29 cellular contexts compared by ENCODE assay signal in the genomic region with DNA sequence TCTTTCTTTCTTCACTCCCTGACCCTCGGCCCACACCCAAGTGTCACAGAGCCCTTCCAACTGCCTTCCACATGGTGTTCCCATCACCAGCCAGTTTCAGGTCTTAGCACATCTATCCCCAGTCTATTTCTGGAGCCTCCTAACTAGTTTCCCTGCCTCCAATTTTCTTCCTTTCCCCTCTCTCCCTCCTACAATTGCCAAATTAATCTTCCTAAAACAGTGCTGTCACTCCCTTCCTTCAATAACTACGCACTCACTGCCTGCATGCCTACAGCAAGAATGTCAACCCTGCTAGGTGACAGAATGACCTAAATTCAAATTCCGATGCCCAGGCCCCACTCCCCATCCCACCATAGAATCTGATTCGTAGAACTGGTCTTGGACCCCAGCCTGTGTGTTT. TPM values are rescaled to one million over a fixed set of nuclear protein-coding genes. Genes with fewer than 3 reads are reported as not detected.
DNase-seq lines count a peak whose midpoint lies in the region; ATAC-seq, FAIRE-seq and TF ChIP-seq lines count a peak whose summit lies in the region.
"Had no signal": no experiment of that assay in that cellular context is flagged by ENCODE, and none has a peak within 500 bp of the region (broad histone marks: within the 10 kb centered on the region; RNA-seq: fewer than 3 reads in every experiment).

No MANE protein-coding gene starts in this region.

- no peak for ATAC-seq in Right ventricle myocardium superior (ENCODE audit: poor library complexity)
- ATAC-seq in GM23338: no peak
- ATAC-seq: GM12878 had no signal

- H3K27ac ChIP-seq in GM23338 (ENCODE audit: low read depth): no peak overlapping the region
- H3K27ac ChIP-seq: BLaER1 had no signal

- H3K36me3 Mint-ChIP-seq in GM23338 (ENCODE audit: low read depth) (no peaks in the 10 kb centered on the region), type B pancreatic cell (no peaks in the 10 kb centered on the region)
- no peaks in the 10 kb centered on the region for H3K36me3 Mint-ChIP-seq in dendritic cell treated with granulocyte-macrophage colony-stimulating factor and Interleukin-4, amounts not matched to agents 40 ng/mL and 50 ng/mL, for 4 days (ENCODE audit: low read depth)
- H3K36me3 Mint-ChIP-seq: CD14-positive monocyte; CD4-positive, alpha-beta memory T cell; CD4-positive, CD25-positive, alpha-beta regulatory T cell; CD8-positive, alpha-beta memory T cell had no signal

- H3K4me1 ChIP-seq in GM23338 (ENCODE audit: insufficient read depth): no peaks in the 10 kb centered on the region; the same call in 1 of the 2 replicates
- H3K4me1 ChIP-seq: BLaER1 had no signal

- FAIRE-seq in urothelium cell line (lab: Jason Lieb, UNC): no peak
- FAIRE-seq: A204.1, GM12878, GM12892, GM18507, GM19239 had no signal

- H2AFZ ChIP-seq in GM23338: peak overlapping the region; percentile 86

- H3K4me3 Mint-ChIP-seq in GM23338: no peak overlapping the region
- H3K4me3 Mint-ChIP-seq in dendritic cell treated with granulocyte-macrophage colony-stimulating factor and Interleukin-4, amounts not matched to agents 40 ng/mL and 50 ng/mL, for 4 days: no peak overlapping the region
- H3K4me3 Mint-ChIP-seq in type B pancreatic cell: peak overlapping the region; percentile 19
- H3K4me3 Mint-ChIP-seq: CD14-positive monocyte; CD4-positive, alpha-beta memory T cell; CD4-positive, CD25-positive, alpha-beta regulatory T cell; CD8-positive, alpha-beta memory T cell had no signal

- no peaks in the 10 kb centered on the region for H3K27me3 ChIP-seq in GM23338 (ENCODE audit: insufficient read depth)
- H3K27me3 ChIP-seq: BE2C, BLaER1 had no signal

- TF ChIP-seq CTCF in GM23338 (conservative IDR thresholded peaks at IDR 0.05; ENCODE audit: low read depth in 2 of 2): no peak
- TF ChIP-seq CTCF in type B pancreatic cell (conservative IDR thresholded peaks at IDR 0.05): no peak

- H3K9me2 ChIP-seq in GM23338 (ENCODE audit: insufficient read depth): peaks cover 3% of the 10 kb centered on the region; the same call in 1 of the 2 replicates

- no peaks in the 10 kb centered on the region for H3K79me2 ChIP-seq in GM23338 (replicated peaks; ENCODE audit: insufficient read depth)

- H3K9me3 Mint-ChIP-seq in GM23338: no peaks in the 10 kb centered on the region
- H3K9me3 Mint-ChIP-seq in dendritic cell treated with granulocyte-macrophage colony-stimulating factor and Interleukin-4, amounts not matched to agents 40 ng/mL and 50 ng/mL, for 4 days: no peaks in the 10 kb centered on the region
- no peaks in the 10 kb centered on the region for H3K9me3 Mint-ChIP-seq in type B pancreatic cell

- H3F3A ChIP-seq in GM23338 (replicated peaks; ENCODE audit: low read depth): no peaks in the 10 kb centered on the region

- DNase-seq in cardiac septum (ENCODE audit: low spot score): peak; percentile 27
- no peak for DNase-seq in Right ventricle myocardium superior
- no peak for DNase-seq in GM23338 (ENCODE audit: low spot score)
- DNase-seq in type B pancreatic cell (ENCODE audit: extremely low spot score, unreplicated experiment): no peak
- DNase-seq in stimulated activated CD4-positive, alpha-beta T cell treated with anti-CD3 and anti-CD28 coated beads, Interleukin-4, amount 100 ng/mL, for 4 hours: no peak
- DNase-seq in urothelium cell line (ENCODE audit: low spot score): no peak
- DNase-seq: 8988T; ACHN; BE2C; C1 segment of cervical spinal cord; CD4-positive, alpha-beta memory T cell; CD4-positive, CD25-positive, alpha-beta regulatory T cell; CD8-positive, alpha-beta memory T cell; COR-L47; DMS 273 treated with DMSO at 0.1 percent for 48 hours; DMS153; DMS53; DMS79; DND-41; EL; GDM1 had no signal

- H3K36me3 ChIP-seq in GM23338 (ENCODE audit: insufficient read depth): no peaks in the 10 kb centered on the region
- H3K36me3 ChIP-seq: BE2C, BLaER1 had no signal

- no peaks in the 10 kb centered on the region for H3K4me1 Mint-ChIP-seq in GM23338
- H3K4me1 Mint-ChIP-seq in dendritic cell treated with granulocyte-macrophage colony-stimulating factor and Interleukin-4, amounts not matched to agents 40 ng/mL and 50 ng/mL, for 4 days (ENCODE audit: low read depth): no peaks in the 10 kb centered on the region
- peaks cover 7% of the 10 kb centered on the region for H3K4me1 Mint-ChIP-seq in type B pancreatic cell (ENCODE audit: unreplicated experiment)
- H3K4me1 Mint-ChIP-seq: CD14-positive monocyte; CD4-positive, alpha-beta memory T cell; CD4-positive, CD25-positive, alpha-beta regulatory T cell; CD8-positive, alpha-beta memory T cell had no signal

- intact Hi-C loops in cardiac septum (cut with DNase I): no loop called here
- intact Hi-C loops in Right ventricle myocardium superior (cut with DNase I): no loop called here
- intact Hi-C loops in dendritic cell treated with granulocyte-macrophage colony-stimulating factor and Interleukin-4, amounts not matched to agents 40 ng/mL and 50 ng/mL, for 4 days (cut with micrococcal nuclease): no loop called here

- H3K27ac Mint-ChIP-seq in GM23338: no peak overlapping the region
- H3K27ac Mint-ChIP-seq in dendritic cell treated with granulocyte-macrophage colony-stimulating factor and Interleukin-4, amounts not matched to agents 40 ng/mL and 50 ng/mL, for 4 days: peak overlapping the region; percentile 3
- H3K27ac Mint-ChIP-seq in type B pancreatic cell: peak overlapping the region; percentile 9

- H3K4me3 ChIP-seq in GM23338: no peak overlapping the region
- H3K4me3 ChIP-seq: BLaER1, GM12878 had no signal

- peaks cover 4% of the 10 kb centered on the region for H3K27me3 Mint-ChIP-seq in GM23338 (ENCODE audit: insufficient read depth, low read depth, poor library complexity)
- no peaks in the 10 kb centered on the region for H3K27me3 Mint-ChIP-seq in dendritic cell treated with granulocyte-macrophage colony-stimulating factor and Interleukin-4, amounts not matched to agents 40 ng/mL and 50 ng/mL, for 4 days
- peaks cover 2% of the 10 kb centered on the region for H3K27me3 Mint-ChIP-seq in type B pancreatic cell

- no peak overlapping the region for H3K4me2 ChIP-seq in GM23338
- H3K4me2 ChIP-seq: BLaER1 had no signal

- H4K20me1 ChIP-seq in GM23338 (replicated peaks; ENCODE audit: insufficient read depth): no peaks in the 10 kb centered on the region
- H4K20me1 ChIP-seq: BLaER1 had no signal

TF ChIP-seq in GM23338, 12 proteins besides CTCF, POLR2A, EP300 and RAD21:
- TF ChIP-seq, protein P1, sequence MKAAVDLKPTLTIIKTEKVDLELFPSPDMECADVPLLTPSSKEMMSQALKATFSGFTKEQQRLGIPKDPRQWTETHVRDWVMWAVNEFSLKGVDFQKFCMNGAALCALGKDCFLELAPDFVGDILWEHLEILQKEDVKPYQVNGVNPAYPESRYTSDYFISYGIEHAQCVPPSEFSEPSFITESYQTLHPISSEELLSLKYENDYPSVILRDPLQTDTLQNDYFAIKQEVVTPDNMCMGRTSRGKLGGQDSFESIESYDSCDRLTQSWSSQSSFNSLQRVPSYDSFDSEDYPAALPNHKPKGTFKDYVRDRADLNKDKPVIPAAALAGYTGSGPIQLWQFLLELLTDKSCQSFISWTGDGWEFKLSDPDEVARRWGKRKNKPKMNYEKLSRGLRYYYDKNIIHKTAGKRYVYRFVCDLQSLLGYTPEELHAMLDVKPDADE (IDR thresholded peaks at IDR 0.05): no peak
- TF ChIP-seq STAT1 (IDR thresholded peaks at IDR 0.05; ENCODE audit: unreplicated experiment) (no peak), ZNF114 (CRISPR knock-in tag; IDR thresholded peaks at IDR 0.05) (no peak), JUNB (IDR thresholded peaks at IDR 0.05; ENCODE audit: unreplicated experiment) (no peak)
- TF ChIP-seq, protein P2, sequence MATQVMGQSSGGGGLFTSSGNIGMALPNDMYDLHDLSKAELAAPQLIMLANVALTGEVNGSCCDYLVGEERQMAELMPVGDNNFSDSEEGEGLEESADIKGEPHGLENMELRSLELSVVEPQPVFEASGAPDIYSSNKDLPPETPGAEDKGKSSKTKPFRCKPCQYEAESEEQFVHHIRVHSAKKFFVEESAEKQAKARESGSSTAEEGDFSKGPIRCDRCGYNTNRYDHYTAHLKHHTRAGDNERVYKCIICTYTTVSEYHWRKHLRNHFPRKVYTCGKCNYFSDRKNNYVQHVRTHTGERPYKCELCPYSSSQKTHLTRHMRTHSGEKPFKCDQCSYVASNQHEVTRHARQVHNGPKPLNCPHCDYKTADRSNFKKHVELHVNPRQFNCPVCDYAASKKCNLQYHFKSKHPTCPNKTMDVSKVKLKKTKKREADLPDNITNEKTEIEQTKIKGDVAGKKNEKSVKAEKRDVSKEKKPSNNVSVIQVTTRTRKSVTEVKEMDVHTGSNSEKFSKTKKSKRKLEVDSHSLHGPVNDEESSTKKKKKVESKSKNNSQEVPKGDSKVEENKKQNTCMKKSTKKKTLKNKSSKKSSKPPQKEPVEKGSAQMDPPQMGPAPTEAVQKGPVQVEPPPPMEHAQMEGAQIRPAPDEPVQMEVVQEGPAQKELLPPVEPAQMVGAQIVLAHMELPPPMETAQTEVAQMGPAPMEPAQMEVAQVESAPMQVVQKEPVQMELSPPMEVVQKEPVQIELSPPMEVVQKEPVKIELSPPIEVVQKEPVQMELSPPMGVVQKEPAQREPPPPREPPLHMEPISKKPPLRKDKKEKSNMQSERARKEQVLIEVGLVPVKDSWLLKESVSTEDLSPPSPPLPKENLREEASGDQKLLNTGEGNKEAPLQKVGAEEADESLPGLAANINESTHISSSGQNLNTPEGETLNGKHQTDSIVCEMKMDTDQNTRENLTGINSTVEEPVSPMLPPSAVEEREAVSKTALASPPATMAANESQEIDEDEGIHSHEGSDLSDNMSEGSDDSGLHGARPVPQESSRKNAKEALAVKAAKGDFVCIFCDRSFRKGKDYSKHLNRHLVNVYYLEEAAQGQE (IDR thresholded peaks at IDR 0.05; ENCODE audit: unreplicated experiment): no peak

RNA-seq across cellular contexts. Expression of a gene that starts 36.1 kb away (rescaled TPM):
- 0.11 TPM for total RNA-seq in cardiac septum
- total RNA-seq in Right ventricle myocardium superior: 0.27 TPM
- total RNA-seq in GM23338 (2014; rRNA removed; shearing (Covaris generic)): 2.9 and 5.2 TPM in 2 replicates
- polyA plus RNA-seq in GM23338 (2016; fragmentation: Nextera tagmentation; extraction: Ambion mirVana): 2.7 and 2.9 TPM in 2 replicates
- 4.7 and 5.5 TPM in 2 replicates for total RNA-seq in type B pancreatic cell (ENCODE audit: low replicate concordance)
- total RNA-seq: CD4-positive, alpha-beta memory T cell; CD4-positive, CD25-positive, alpha-beta regulatory T cell; CD8-positive, alpha-beta memory T cell had no signal
- polyA plus RNA-seq: CD14-positive monocyte; CD4-positive, alpha-beta memory T cell; CD4-positive, CD25-positive, alpha-beta regulatory T cell had no signal
